32 cellular contexts compared by ENCODE assay signal in the genomic region with DNA sequence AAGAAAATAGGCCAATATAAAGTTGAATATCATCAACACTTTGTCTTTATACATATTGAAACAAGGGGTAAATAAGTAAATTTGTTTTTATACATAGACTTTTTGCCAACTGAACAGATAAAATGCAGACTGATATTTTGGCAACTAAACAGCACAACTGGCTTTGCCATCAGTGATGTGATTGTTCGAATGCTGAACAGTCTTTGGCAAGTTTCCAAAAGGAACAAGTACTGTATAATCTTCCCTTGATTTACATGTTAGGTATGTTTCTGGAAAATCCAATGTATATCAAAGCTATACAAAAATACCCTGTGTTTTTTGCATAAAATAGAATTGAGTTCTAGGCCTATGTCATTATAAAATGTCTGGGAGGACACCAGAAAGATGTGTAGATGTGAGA. TPM values are rescaled to one million over a fixed set of nuclear protein-coding genes. Genes with fewer than 3 reads are reported as not detected.
"Had no signal": no experiment of that assay in that cellular context is flagged by ENCODE, and none has a peak within 500 bp of the region (broad histone marks: within the 10 kb centered on the region; RNA-seq: fewer than 3 reads in every experiment).

No MANE protein-coding gene starts in this region.

- H3K36me3 ChIP-seq: ascending aorta had no signal

- DNase-seq: activated B cell treated with CpG ODN at 0.5 μM for 24 hours; activated CD4-positive, alpha-beta T cell treated with anti-CD3 and anti-CD28 coated beads for 1 hour; activated CD4-positive, alpha-beta T cell treated with anti-CD3 and anti-CD28 coated beads, Interleukin-2, amount 10 ng/mL, durations not matched to agents 24 days and 14 days; activated CD4-positive, alpha-beta T cell treated with anti-CD3 and anti-CD28 coated beads, Interleukin-2, amount 50 U/mL, for 48 hours; activated CD8-positive, alpha-beta memory T cell treated with anti-CD3 and anti-CD28 coated beads, Interleukin-2, amount 10 ng/mL, durations not matched to agents 7 days and 5 days; activated effector memory CD4-positive, alpha-beta T cell treated with anti-CD3 and anti-CD28 coated beads, Interleukin-2, amount 50 U/mL, for 16 hours; activated naive CD4-positive, alpha-beta T cell treated with Interleukin-2 at 50 U/mL for 16 hours; activated naive CD8-positive, alpha-beta T cell treated with anti-CD3 and anti-CD28 coated beads, Interleukin-2, amount 50 U/mL, for 24 hours; activated T-cell treated with anti-CD3 and anti-CD28 coated beads, Interleukin-2, amount 50 U/mL, for 4 hours; amniotic stem cell; body of pancreas; central memory CD4-positive, alpha-beta T cell; KG1; NCI-H1092 treated with DMSO at 0.1 percent for 48 hours; NCI-H1436 treated with DMSO at 0.1 percent for 48 hours; NCI-H187; NCI-H2081; NCI-H2171; NCI-H226; NCI-H510A treated with DMSO at 0.1 percent for 48 hours; NCI-H774; NK-92 treated with Interleukin-12 subunit alpha and Interleukin-12 subunit beta, amount 100 ng/mL, for 24 hours; OCI-M1; RPMI8226; T-cell; T-helper 2 cell; T1000 had no signal

- H3K4me3 ChIP-seq: ascending aorta, body of pancreas, SK-N-MC had no signal

- H3K36me3 Mint-ChIP-seq: activated CD8-positive, alpha-beta memory T cell treated with anti-CD3 and anti-CD28 coated beads, Interleukin-2, amount 10 ng/mL, durations not matched to agents 7 days and 5 days; activated naive CD4-positive, alpha-beta T cell treated with anti-CD3 and anti-CD28 coated beads, Interleukin-2, amount 50 U/mL, for 72 hours; T-cell had no signal

- H3K27me3 ChIP-seq: ascending aorta, body of pancreas had no signal

- H3K27ac ChIP-seq: ascending aorta, body of pancreas, SK-N-MC had no signal

- H3K27me3 Mint-ChIP-seq: activated B cell treated with CpG ODN at 0.5 μM for 24 hours; activated CD8-positive, alpha-beta memory T cell treated with anti-CD3 and anti-CD28 coated beads, Interleukin-2, amount 10 ng/mL, durations not matched to agents 7 days and 5 days; activated naive CD8-positive, alpha-beta T cell treated with anti-CD3 and anti-CD28 coated beads, Interleukin-2, amount 50 U/mL, for 24 hours; T-cell had no signal

- H3K4me1 ChIP-seq: body of pancreas had no signal

- H3K9me3 Mint-ChIP-seq: activated B cell treated with CpG ODN at 0.5 μM for 24 hours; activated CD4-positive, alpha-beta T cell treated with anti-CD3 and anti-CD28 coated beads, Interleukin-2, amount 10 ng/mL, durations not matched to agents 24 days and 14 days; activated naive CD4-positive, alpha-beta T cell treated with anti-CD3 and anti-CD28 coated beads, Interleukin-2, amount 50 U/mL, for 72 hours; activated naive CD8-positive, alpha-beta T cell treated with anti-CD3 and anti-CD28 coated beads, Interleukin-2, amount 50 U/mL, for 24 hours; activated T-cell treated with anti-CD3 and anti-CD28 coated beads, Interleukin-2, amount 50 U/mL, for 4 hours; T-cell had no signal

- H3K4me1 Mint-ChIP-seq: activated naive CD8-positive, alpha-beta T cell treated with anti-CD3 and anti-CD28 coated beads, Interleukin-2, amount 50 U/mL, for 24 hours; T-cell had no signal

- H3K4me3 Mint-ChIP-seq: activated B cell treated with CpG ODN at 0.5 μM for 24 hours; activated CD4-positive, alpha-beta T cell treated with anti-CD3 and anti-CD28 coated beads, Interleukin-2, amount 10 ng/mL, durations not matched to agents 24 days and 14 days; activated CD8-positive, alpha-beta memory T cell treated with anti-CD3 and anti-CD28 coated beads, Interleukin-2, amount 10 ng/mL, durations not matched to agents 7 days and 5 days; activated naive CD8-positive, alpha-beta T cell treated with anti-CD3 and anti-CD28 coated beads, Interleukin-2, amount 50 U/mL, for 24 hours; activated T-cell treated with anti-CD3 and anti-CD28 coated beads, Interleukin-2, amount 50 U/mL, for 4 hours; T-cell had no signal

- H3K27ac Mint-ChIP-seq: activated B cell treated with CpG ODN at 0.5 μM for 24 hours; activated CD4-positive, alpha-beta T cell treated with anti-CD3 and anti-CD28 coated beads, Interleukin-2, amount 10 ng/mL, durations not matched to agents 24 days and 14 days; activated CD8-positive, alpha-beta memory T cell treated with anti-CD3 and anti-CD28 coated beads, Interleukin-2, amount 10 ng/mL, durations not matched to agents 7 days and 5 days; activated naive CD4-positive, alpha-beta T cell treated with anti-CD3 and anti-CD28 coated beads, Interleukin-2, amount 50 U/mL, for 72 hours; activated naive CD8-positive, alpha-beta T cell treated with anti-CD3 and anti-CD28 coated beads, Interleukin-2, amount 50 U/mL, for 24 hours; T-cell had no signal

- H3K9me3 ChIP-seq: ascending aorta, body of pancreas had no signal

- ATAC-seq: activated CD8-positive, alpha-beta memory T cell treated with anti-CD3 and anti-CD28 coated beads, Interleukin-2, amount 10 ng/mL, durations not matched to agents 7 days and 5 days; activated naive CD4-positive, alpha-beta T cell treated with anti-CD3 and anti-CD28 coated beads, Interleukin-2, amount 50 U/mL, for 72 hours; activated naive CD8-positive, alpha-beta T cell treated with anti-CD3 and anti-CD28 coated beads, Interleukin-2, amount 50 U/mL, for 24 hours; activated T-cell treated with anti-CD3 and anti-CD28 coated beads, Interleukin-2, amount 50 U/mL, for 4 hours; body of pancreas; Panc1; Right ventricle myocardium inferior; T-cell had no signal

RNA-seq across cellular contexts. Expression of a gene that starts 18.2 kb away (rescaled TPM):
- total RNA-seq: activated B cell treated with CpG ODN at 0.5 μM for 24 hours; activated CD4-positive, alpha-beta T cell treated with anti-CD3 and anti-CD28 coated beads, Interleukin-2, amount 10 ng/mL, durations not matched to agents 24 days and 14 days; activated CD8-positive, alpha-beta memory T cell treated with anti-CD3 and anti-CD28 coated beads, Interleukin-2, amount 10 ng/mL, durations not matched to agents 7 days and 5 days; activated naive CD4-positive, alpha-beta T cell treated with anti-CD3 and anti-CD28 coated beads, Interleukin-2, amount 50 U/mL, for 72 hours; activated T-cell treated with anti-CD3 and anti-CD28 coated beads, Interleukin-2, amount 50 U/mL, for 4 hours; T-cell had no signal
